ENCODE assay signal across 9 cellular contexts in the genomic region with DNA sequence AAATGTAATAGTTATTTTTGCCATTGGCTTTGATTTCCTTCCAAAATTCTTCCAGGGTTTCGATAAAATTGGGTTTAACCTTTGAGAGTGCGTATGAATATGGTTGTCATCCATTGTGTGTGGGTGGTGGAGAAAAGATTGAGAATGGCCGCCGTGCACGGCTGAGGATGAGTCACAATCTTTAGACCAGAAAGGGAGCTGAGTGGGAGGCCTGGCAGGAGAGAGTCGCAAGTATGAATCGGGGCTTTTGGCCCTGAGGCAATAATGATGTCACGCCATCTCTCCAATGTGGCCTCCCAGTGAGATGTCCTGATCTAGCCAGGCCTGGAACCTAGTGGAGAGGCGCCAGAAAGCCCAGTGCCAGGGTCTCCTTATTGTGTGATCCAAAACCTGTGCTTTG. TPM values are rescaled to one million over a fixed set of nuclear protein-coding genes. Genes with fewer than 3 reads are reported as not detected.
A peak's percentile ranks its signal among the peaks of the same experiment; 100 is the strongest.
DNase-seq lines count a peak whose midpoint lies in the region; ATAC-seq, FAIRE-seq and TF ChIP-seq lines count a peak whose summit lies in the region.
"Had no signal": no experiment of that assay in that cellular context is flagged by ENCODE, and none has a peak within 500 bp of the region (broad histone marks: within the 10 kb centered on the region; RNA-seq: fewer than 3 reads in every experiment).

No MANE protein-coding gene starts in this region.

- intact Hi-C loops in activated CD4-positive, alpha-beta T cell treated with anti-CD3 and anti-CD28 coated beads, Interleukin-2, amount 10 ng/mL, durations not matched to agents 24 days and 14 days (cut with micrococcal nuclease) = loop anchor here (1.0 to 10.0 kb wide), 3 partner anchors 37 to 542 kb away; a partner anchor contains a TSS

- DNase-seq in H54 (ENCODE audit: insufficient read length, low spot score) (peak; percentile 75), glomerular visceral epithelial cell (ENCODE audit: extremely low spot score) (peak; percentile 60), medulla oblongata (ENCODE audit: extremely low spot score) (no peak), NCI-H510A (lab: John Stamatoyannopoulos, UW) (no peak)
- DNase-seq in activated CD4-positive, alpha-beta T cell treated with anti-CD3 and anti-CD28 coated beads, Interleukin-2, amount 10 ng/mL, durations not matched to agents 24 days and 14 days = no peak
- DNase-seq in stimulated activated CD4-positive, alpha-beta T cell treated with anti-CD3 and anti-CD28 coated beads, TNF-alpha, amount 100 ng/mL, for 48 hours (ENCODE audit: low read depth in 3 of 3) = peak; percentile 38 to 53 (median 52)
- no peak for DNase-seq in naive thymus-derived CD8-positive, alpha-beta T cell

- POLR2A ChIA-PET in naive thymus-derived CD8-positive, alpha-beta T cell (lab: Charles Lee) = no interaction called here

- no peaks in the 10 kb centered on the region for H3K36me3 Mint-ChIP-seq in activated CD4-positive, alpha-beta T cell treated with anti-CD3 and anti-CD28 coated beads, Interleukin-2, amount 10 ng/mL, durations not matched to agents 24 days and 14 days (ENCODE audit: low read depth)
- H3K36me3 Mint-ChIP-seq in naive thymus-derived CD8-positive, alpha-beta T cell = no peaks in the 10 kb centered on the region
- H3K36me3 Mint-ChIP-seq: brain had no signal

- H3K27me3 Mint-ChIP-seq in activated CD4-positive, alpha-beta T cell treated with anti-CD3 and anti-CD28 coated beads, Interleukin-2, amount 10 ng/mL, durations not matched to agents 24 days and 14 days = no peaks in the 10 kb centered on the region
- H3K27me3 Mint-ChIP-seq in naive thymus-derived CD8-positive, alpha-beta T cell = peaks cover 0 to 2% (median 0%) of the 10 kb centered on the region in 5 donors
- H3K27me3 Mint-ChIP-seq: brain had no signal

- peak overlapping the region; percentile 14 for H3K4me3 Mint-ChIP-seq in activated CD4-positive, alpha-beta T cell treated with anti-CD3 and anti-CD28 coated beads, Interleukin-2, amount 10 ng/mL, durations not matched to agents 24 days and 14 days
- H3K4me3 Mint-ChIP-seq in naive thymus-derived CD8-positive, alpha-beta T cell = no peak overlapping the region

- peaks cover 31% of the 10 kb centered on the region for H3K4me1 Mint-ChIP-seq in activated CD4-positive, alpha-beta T cell treated with anti-CD3 and anti-CD28 coated beads, Interleukin-2, amount 10 ng/mL, durations not matched to agents 24 days and 14 days
- H3K4me1 Mint-ChIP-seq in naive thymus-derived CD8-positive, alpha-beta T cell = peaks cover 0 to 2% (median 0%) of the 10 kb centered on the region in 4 donors

- H3K27ac Mint-ChIP-seq in activated CD4-positive, alpha-beta T cell treated with anti-CD3 and anti-CD28 coated beads, Interleukin-2, amount 10 ng/mL, durations not matched to agents 24 days and 14 days = peak overlapping the region; percentile 72
- no peak overlapping the region for H3K27ac Mint-ChIP-seq in naive thymus-derived CD8-positive, alpha-beta T cell

- no peak for ATAC-seq in GM18861 (IDR thresholded peaks at IDR 0.05; ENCODE audit: unreplicated experiment)
- no peak for ATAC-seq in naive thymus-derived CD8-positive, alpha-beta T cell

- FAIRE-seq in H54 (lab: Jason Lieb, UNC) = peak; percentile 75

- TF ChIP-seq POLR2A in H54 (IDR thresholded peaks at IDR 0.05; ENCODE audit: low read depth, low read length) = no peak

- H3K9me3 Mint-ChIP-seq in activated CD4-positive, alpha-beta T cell treated with anti-CD3 and anti-CD28 coated beads, Interleukin-2, amount 10 ng/mL, durations not matched to agents 24 days and 14 days = no peaks in the 10 kb centered on the region
- no peaks in the 10 kb centered on the region for H3K9me3 Mint-ChIP-seq in naive thymus-derived CD8-positive, alpha-beta T cell
- H3K9me3 Mint-ChIP-seq: brain had no signal

RNA-seq across cellular contexts. Expression of a gene that starts 33.1 kb away (rescaled TPM):
- 9.4 and 10.0 TPM in 2 replicates for total RNA-seq in activated CD4-positive, alpha-beta T cell treated with anti-CD3 and anti-CD28 coated beads, Interleukin-2, amount 10 ng/mL, durations not matched to agents 24 days and 14 days
- total RNA-seq in naive thymus-derived CD8-positive, alpha-beta T cell = 10 to 100 TPM; 54.8 to 62.0 TPM
- 10 to 100 TPM; 22.4 to 32.6 (median 31.7) TPM for polyA plus RNA-seq in naive thymus-derived CD8-positive, alpha-beta T cell

RNA-seq across cellular contexts. Expression of a gene that starts 36.9 kb away (rescaled TPM):
- 35.7 and 36.0 TPM in 2 replicates for total RNA-seq in activated CD4-positive, alpha-beta T cell treated with anti-CD3 and anti-CD28 coated beads, Interleukin-2, amount 10 ng/mL, durations not matched to agents 24 days and 14 days
- total RNA-seq in naive thymus-derived CD8-positive, alpha-beta T cell = not detected
- not detected for polyA plus RNA-seq in naive thymus-derived CD8-positive, alpha-beta T cell

Comparison
In these comparisons a context has a peak if more than half of its experiments do, and no peak if none do; other contexts are left out.
1. DNase-seq: peak in H54 (single experiment), glomerular visceral epithelial cell (single experiment) and stimulated activated CD4-positive, alpha-beta T cell treated with anti-CD3 and anti-CD28 coated beads, TNF-alpha, amount 100 ng/mL, for 48 hours (3 of 3); none in activated CD4-positive, alpha-beta T cell treated with anti-CD3 and anti-CD28 coated beads, Interleukin-2, amount 10 ng/mL, durations not matched to agents 24 days and 14 days (single experiment), medulla oblongata (single experiment), NCI-H510A (single experiment) and naive thymus-derived CD8-positive, alpha-beta T cell (0 of 10).
2. RNA of a gene that starts 36.9 kb away (total RNA-seq): 35.7 to 36.0 TPM in activated CD4-positive, alpha-beta T cell treated with anti-CD3 and anti-CD28 coated beads, Interleukin-2, amount 10 ng/mL, durations not matched to agents 24 days and 14 days; not detected in naive thymus-derived CD8-positive, alpha-beta T cell; every median in the first group is over 10 times any median in the second.